7 cellular contexts compared by ENCODE assay signal in genomic region chr13:52846567-52847321, GRCh38.
DNase-seq lines count a peak whose midpoint lies in the region; ATAC-seq and TF ChIP-seq lines count a peak whose summit lies in the region.

No MANE protein-coding gene starts in this region.

- DNase-seq in astrocyte of the spinal cord (ENCODE audit: low read depth, low spot score) (no peak), cortex of kidney (lab: John Stamatoyannopoulos, UW) (no peak), NCI-H1092 (lab: John Stamatoyannopoulos, UW) (no peak)
- DNase-seq in stimulated activated CD8-positive, alpha-beta memory T cell treated with anti-CD3 and anti-CD28 coated beads, Interleukin-4, amount 100 ng/mL, for 48 hours, result peak; percentile 64

- peaks cover 68% of the 10 kb centered on the region for H3K27me3 ChIP-seq in HUES6 (ENCODE audit: control insufficient read depth, insufficient read depth, low read length)
- peaks cover 72% of the 10 kb centered on the region for H3K27me3 ChIP-seq in iPS-20b (ENCODE audit: insufficient read depth, low read length)

- H3K4me1 ChIP-seq in HUES6 (ENCODE audit: control insufficient read depth, insufficient read depth, low read length) (peaks cover 17% of the 10 kb centered on the region), iPS-20b (ENCODE audit: insufficient read depth, low read length) (peaks cover 9% of the 10 kb centered on the region; the same call in 1 of the 2 replicates)

- in situ Hi-C loops in astrocyte of the spinal cord (cut with HindIII; ENCODE audit: low sequenced_read_pairs), result no loop called here

- peak overlapping the region; percentile 86 for H3K4me3 ChIP-seq in HUES6 (ENCODE audit: low read depth, low read length)
- no peak overlapping the region for H3K4me3 ChIP-seq in astrocyte of the spinal cord (ENCODE audit: low read depth, low read length)
- peak overlapping the region; percentile 90; the same call in 1 of the 2 replicates for H3K4me3 ChIP-seq in iPS-20b (ENCODE audit: low read length)

- H3K9ac ChIP-seq in HUES6 (ENCODE audit: low read length) (no peak overlapping the region), iPS-20b (ENCODE audit: low read depth, low read length) (no peak overlapping the region)

- no peak for ATAC-seq in HG03457 (IDR thresholded peaks at IDR 0.05; ENCODE audit: unreplicated experiment)

- TF ChIP-seq CTCF in astrocyte of the spinal cord (IDR thresholded peaks at IDR 0.05; ENCODE audit: low read depth, low read length), result peak; percentile 40

- H3K27ac ChIP-seq in HUES6 (ENCODE audit: low read depth, low read length), result no peak overlapping the region
- no peak overlapping the region for H3K27ac ChIP-seq in iPS-20b (ENCODE audit: low read length)

- no peaks in the 10 kb centered on the region for H3K9me3 ChIP-seq in HUES6 (ENCODE audit: control insufficient read depth, insufficient read depth, low read depth, low read length)
- H3K9me3 ChIP-seq in iPS-20b (ENCODE audit: insufficient read depth, low read depth, low read length), result no peaks in the 10 kb centered on the region

- H3K36me3 ChIP-seq in HUES6 (ENCODE audit: control insufficient read depth, insufficient read depth, low read length), result no peaks in the 10 kb centered on the region
- peaks cover 8% of the 10 kb centered on the region; the same call in 1 of the 2 replicates for H3K36me3 ChIP-seq in iPS-20b (ENCODE audit: insufficient read depth, low read depth, low read length)
